Comparison of ENCODE assay signal across 1 cellular context in genomic region chr16:85850344-85850880, GRCh38.
A peak's percentile ranks its signal among the peaks of the same experiment; 100 is the strongest.
TF ChIP-seq lines count a peak whose summit lies in the region.

No MANE protein-coding gene starts in this region.

TF ChIP-seq in K562, 482 proteins besides CTCF, POLR2A, EP300 and RAD21 (continued from another document and continues in another):
- no peak for TF ChIP-seq HBP1 (CRISPR knock-in tag; IDR thresholded peaks at IDR 0.05)
- no peak for TF ChIP-seq ZNF318 (IDR thresholded peaks at IDR 0.05; ENCODE audit: borderline replicate concordance in 1 of 2, low read depth in 1 of 2)
- TF ChIP-seq HDGF (IDR thresholded peaks at IDR 0.05): no peak
- no peak for TF ChIP-seq GATA2 (CRISPR knock-in tag; IDR thresholded peaks at IDR 0.05)
- no peak for TF ChIP-seq ELF4 (CRISPR knock-in tag; IDR thresholded peaks at IDR 0.05)
- no peak for TF ChIP-seq GATAD2B (IDR thresholded peaks at IDR 0.05; ENCODE audit: borderline replicate concordance)
- TF ChIP-seq PTRF (tag; IDR thresholded peaks at IDR 0.05): no peak
- no peak for TF ChIP-seq RNF219 (CRISPR knock-in tag; IDR thresholded peaks at IDR 0.05)
- no peak for TF ChIP-seq TCF7 (IDR thresholded peaks at IDR 0.05; ENCODE audit: borderline replicate concordance)
- TF ChIP-seq JUN (IDR thresholded peaks at IDR 0.05; ENCODE audit: borderline replicate concordance, low read depth, low read length): no peak
- no peak for TF ChIP-seq JUN (CRISPR knock-in tag; IDR thresholded peaks at IDR 0.05; ENCODE audit: borderline replicate concordance)
- no peak for TF ChIP-seq TFE3 (CRISPR knock-in tag; IDR thresholded peaks at IDR 0.05)
- TF ChIP-seq HNRNPUL1 (IDR thresholded peaks at IDR 0.05; ENCODE audit: low read length): no peak
- no peak for TF ChIP-seq AFF1 (IDR thresholded peaks at IDR 0.05; ENCODE audit: low read depth in 1 of 2, partially characterized antibody in 2 of 2)
- TF ChIP-seq BACH1 (tag; IDR thresholded peaks at IDR 0.05): no peak
- TF ChIP-seq BRF1 (IDR thresholded peaks at IDR 0.05; ENCODE audit: borderline replicate concordance, extremely low read depth, insufficient read length): no peak
- no peak for TF ChIP-seq BCLAF1 (IDR thresholded peaks at IDR 0.05; ENCODE audit: borderline replicate concordance in 1 of 2, control insufficient read depth in 1 of 2, low read depth in 2 of 2, low read length in 1 of 2)
- no peak for TF ChIP-seq SRSF9 (IDR thresholded peaks at IDR 0.05; ENCODE audit: borderline replicate concordance, low read depth, low read length)
- TF ChIP-seq NR2C2 (CRISPR knock-in tag; IDR thresholded peaks at IDR 0.05): no peak
- TF ChIP-seq NR2C2 (tag; IDR thresholded peaks at IDR 0.05): peak; percentile 93
- TF ChIP-seq ZNF79 (CRISPR knock-in tag; IDR thresholded peaks at IDR 0.05; ENCODE audit: low read depth): no peak
- TF ChIP-seq HOXB6 (CRISPR knock-in tag; IDR thresholded peaks at IDR 0.05; ENCODE audit: borderline replicate concordance): no peak
- TF ChIP-seq ZNF586 (CRISPR knock-in tag; conservative IDR thresholded peaks at IDR 0.05): no peak
- no peak for TF ChIP-seq USF2 (CRISPR knock-in tag; IDR thresholded peaks at IDR 0.05)
- TF ChIP-seq ZBTB2 (IDR thresholded peaks at IDR 0.05): no peak
- TF ChIP-seq TAF1 (IDR thresholded peaks at IDR 0.05; ENCODE audit: control insufficient read depth, extremely low read depth, insufficient read depth, low read length, severe bottlenecking): no peak
- no peak for TF ChIP-seq ETV5 (CRISPR knock-in tag; IDR thresholded peaks at IDR 0.05; ENCODE audit: low read depth)
- no peak for TF ChIP-seq NKRF (IDR thresholded peaks at IDR 0.05; ENCODE audit: borderline replicate concordance)
- TF ChIP-seq ZNF134 (CRISPR knock-in tag; conservative IDR thresholded peaks at IDR 0.05): 0 out of 2 replicates have a peak, but pooled peaks have one; percentile 29
